In genomic region chr1:35505911-35506798, GRCh38 we compare ENCODE assay signal across 8 cellular contexts. TPM values are rescaled to one million over a fixed set of nuclear protein-coding genes. Genes with fewer than 3 reads are reported as not detected.
A peak's percentile ranks its signal among the peaks of the same experiment; 100 is the strongest.
DNase-seq lines count a peak whose midpoint lies in the region; ATAC-seq and TF ChIP-seq lines count a peak whose summit lies in the region.

No MANE protein-coding gene starts in this region.

- no peak overlapping the region for H3K9ac ChIP-seq in endodermal cell (ENCODE audit: extremely low read depth, low read length, poor library complexity, severe bottlenecking)
- no peak overlapping the region for H3K9ac ChIP-seq in skeletal muscle satellite cell (ENCODE audit: low read depth, low read length)

- H3K9me3 Mint-ChIP-seq in activated B cell treated with CpG ODN at 0.5 μM for 24 hours (no peaks in the 10 kb centered on the region), endodermal cell (peaks cover 3% of the 10 kb centered on the region)

- H3K4me1 ChIP-seq in endodermal cell (ENCODE audit: control insufficient read depth, insufficient read depth, low read length) (no peaks in the 10 kb centered on the region), skeletal muscle satellite cell (ENCODE audit: control insufficient read depth, insufficient read depth, low read length) (peaks cover 16% of the 10 kb centered on the region)

- peak; percentile 89 for DNase-seq in HT-29 (ENCODE audit: low spot score)
- no peak for DNase-seq in activated B cell treated with CpG ODN at 0.5 μM for 24 hours
- no peak for DNase-seq in endodermal cell
- no peak for DNase-seq in NCI-H82 treated with DMSO at 0.1 percent for 48 hours (lab: John Stamatoyannopoulos, UW; ENCODE audit: unreplicated experiment)

- H3K27me3 ChIP-seq in endodermal cell (ENCODE audit: control insufficient read depth, insufficient read depth, low read length, poor library complexity, severe bottlenecking) (no peaks in the 10 kb centered on the region), skeletal muscle satellite cell (ENCODE audit: control insufficient read depth, insufficient read depth, low read length) (no peaks in the 10 kb centered on the region)

- WGBS in endodermal cell (ENCODE audit: insufficient coverage in 1 of 2, insufficient read length in 1 of 2), 2 experiments, result 94 to 97% methylated on average over 3 to 4 of the region's 4 CpGs

- H3K27me3 Mint-ChIP-seq in activated B cell treated with CpG ODN at 0.5 μM for 24 hours (no peaks in the 10 kb centered on the region), endodermal cell (ENCODE audit: insufficient read depth) (no peaks in the 10 kb centered on the region)

- peak overlapping the region; percentile 22 for H3K4me2 ChIP-seq in skeletal muscle satellite cell (ENCODE audit: low read length)

- H3K27ac Mint-ChIP-seq in activated B cell treated with CpG ODN at 0.5 μM for 24 hours, result no peak overlapping the region
- H3K27ac Mint-ChIP-seq in endodermal cell, result no peak overlapping the region

- H3K4me1 Mint-ChIP-seq in activated B cell treated with CpG ODN at 0.5 μM for 24 hours (peaks cover 35% of the 10 kb centered on the region), endodermal cell (peaks cover 9% of the 10 kb centered on the region)

- H3K4me3 Mint-ChIP-seq in activated B cell treated with CpG ODN at 0.5 μM for 24 hours, result no peak overlapping the region
- H3K4me3 Mint-ChIP-seq in endodermal cell, result no peak overlapping the region

- TF ChIP-seq CTCF in 22Rv1 (IDR thresholded peaks at IDR 0.05) (no peak), GM12874 (IDR thresholded peaks at IDR 0.05; ENCODE audit: insufficient read depth, low read depth, low read length) (peak; percentile 17; the same call in 1 of the 2 replicates), activated B cell treated with CpG ODN at 0.5 μM for 24 hours (IDR thresholded peaks at IDR 0.05) (no peak), endodermal cell (conservative IDR thresholded peaks at IDR 0.05) (peak; percentile 30)

- CTCF ChIA-PET in activated B cell treated with CpG ODN at 0.5 μM for 24 hours (lab: Charles Lee), result interaction anchor here (0.8 kb wide), 1 partner anchor 55 kb away, joined by 3 read pairs; no protein-coding TSS in a partner anchor

- peaks cover 18% of the 10 kb centered on the region for H3K36me3 ChIP-seq in endodermal cell (ENCODE audit: control insufficient read depth, insufficient read depth, low read length)
- H3K36me3 ChIP-seq in skeletal muscle satellite cell (ENCODE audit: insufficient read depth, low read length), result peaks cover 4% of the 10 kb centered on the region

- H3K9me3 ChIP-seq in endodermal cell (ENCODE audit: control insufficient read depth, low read length) (no peaks in the 10 kb centered on the region), skeletal muscle satellite cell (replicated peaks; ENCODE audit: low read length) (no peaks in the 10 kb centered on the region)

- H3K27ac ChIP-seq in 22Rv1 (peak overlapping the region; percentile 83), endodermal cell (ENCODE audit: low read depth, low read length) (no peak overlapping the region)

- ATAC-seq in activated B cell treated with CpG ODN at 0.5 μM for 24 hours (ENCODE audit: low read depth) (peak; percentile 67), HG03520 (IDR thresholded peaks at IDR 0.05; ENCODE audit: unreplicated experiment) (no peak)

- intact Hi-C loops in activated B cell treated with CpG ODN at 0.5 μM for 24 hours (cut with micrococcal nuclease), result no loop called here

- POLR2A ChIA-PET in activated B cell treated with CpG ODN at 0.5 μM for 24 hours (lab: Charles Lee), result interaction anchor here (0.6 kb wide), 1 partner anchor 32 kb away, joined by 5 read pairs; no protein-coding TSS in a partner anchor

- H3K36me3 Mint-ChIP-seq in activated B cell treated with CpG ODN at 0.5 μM for 24 hours (ENCODE audit: low read depth), result peaks cover 40% of the 10 kb centered on the region
- peaks cover 34% of the 10 kb centered on the region for H3K36me3 Mint-ChIP-seq in endodermal cell (ENCODE audit: low read depth)

- no peak overlapping the region for H3K4me3 ChIP-seq in endodermal cell (ENCODE audit: low read length)
- no peak overlapping the region for H3K4me3 ChIP-seq in skeletal muscle satellite cell (ENCODE audit: low read length)

RNA-seq across cellular contexts. Expression of gene KIAA0319L, which starts 51.0 kb away (rescaled TPM):
- 33.9 and 34.1 TPM in 2 replicates for total RNA-seq in HT-29 (2014; rRNA removed; shearing (Covaris generic))
- total RNA-seq in activated B cell treated with CpG ODN at 0.5 μM for 24 hours (43.3 and 59.1 TPM in 2 replicates), endodermal cell (10 to 100 TPM; 68.4 to 77.6 TPM)
- 60.0 TPM for polyA plus RNA-seq in endodermal cell (2013, experiment 1 of 2)
- polyA plus RNA-seq in endodermal cell (2013, experiment 2 of 2), result 50.1 TPM
- total RNA-seq in skeletal muscle satellite cell (2012; rRNA removed), result 28.4 and 42.8 TPM in 2 replicates

RNA-seq across cellular contexts. Expression of gene NCDN, which starts 51.4 kb away (rescaled TPM):
- 42.4 and 50.9 TPM in 2 replicates for total RNA-seq in HT-29 (2014; rRNA removed; shearing (Covaris generic))
- total RNA-seq in activated B cell treated with CpG ODN at 0.5 μM for 24 hours (15.2 and 18.4 TPM in 2 replicates), endodermal cell (10 to 100 TPM; 25.3 to 33.4 TPM)
- polyA plus RNA-seq in endodermal cell (2013, experiment 1 of 2), result 17.1 TPM
- 15.9 TPM for polyA plus RNA-seq in endodermal cell (2013, experiment 2 of 2)
- total RNA-seq in skeletal muscle satellite cell (2012; rRNA removed), result 38.9 and 43.6 TPM in 2 replicates

Comparison
In these comparisons a context has a peak if more than half of its experiments do, and no peak if none do; other contexts are left out.
1. CTCF ChIP-seq: peak in GM12874 (single experiment) and endodermal cell (single experiment); none in 22Rv1 (single experiment) and activated B cell treated with CpG ODN at 0.5 μM for 24 hours (single experiment).